ENCODE assay signal across 28 cellular contexts in genomic region chr10:97608991-97609561, GRCh38. TPM values are rescaled to one million over a fixed set of nuclear protein-coding genes. Genes with fewer than 3 reads are reported as not detected.
DNase-seq lines count a peak whose midpoint lies in the region; ATAC-seq, FAIRE-seq and TF ChIP-seq lines count a peak whose summit lies in the region.
"Had no signal": no experiment of that assay in that cellular context is flagged by ENCODE, and none has a peak within 500 bp of the region (broad histone marks: within the 10 kb centered on the region; RNA-seq: fewer than 3 reads in every experiment).

No MANE protein-coding gene starts in this region.

- ATAC-seq in PC-3 = peak; percentile 36
- ATAC-seq in GM21423 (IDR thresholded peaks at IDR 0.05; ENCODE audit: unreplicated experiment) = no peak
- ATAC-seq: sciatic nerve had no signal

- no peak overlapping the region for H3K4me2 ChIP-seq in PC-3 (ENCODE audit: low read length)
- H3K4me2 ChIP-seq in keratinocyte (ENCODE audit: control insufficient read depth, extremely low read depth, insufficient read depth, low read depth, low read length) = peak overlapping the region; percentile 55

- CTCF ChIA-PET in PC-3 (lab: Charles Lee) = interaction anchor here (0.6 kb wide), 1 partner anchor 330 kb away, joined by 5 read pairs; no protein-coding TSS in a partner anchor

- DNase-seq in PC-3 (no peak), epithelial cell of esophagus (ENCODE audit: low read depth) (peak; percentile 4), keratinocyte (ENCODE audit: low read depth, low spot score) (no peak), OCI-M2 (lab: John Stamatoyannopoulos, UW; ENCODE audit: unreplicated experiment) (no peak), NCI-H2029 (lab: John Stamatoyannopoulos, UW) (no peak)
- no peak for DNase-seq in activated CD8-positive, alpha-beta memory T cell treated with anti-CD3 and anti-CD28 coated beads, Interleukin-2, amount 50 U/mL, for 4 hours
- DNase-seq: activated CD8-positive, alpha-beta memory T cell treated with anti-CD3 and anti-CD28 coated beads for 24 hours; activated naive CD4-positive, alpha-beta T cell treated with anti-CD3 and anti-CD28 coated beads, Interleukin-2, amount 10 ng/mL, durations not matched to agents 7 days and 5 days; activated T-cell treated with anti-CD3 and anti-CD28 coated beads, Interleukin-2, amount 50 U/mL, for 48 hours; anterior cingulate cortex; Calu3; effector CD8-positive, alpha-beta T cell; EL; foreskin melanocyte; H9; islet precursor cell; NCI-H1436; NCI-H2171; NCI-H524 treated with DMSO at 0.1 percent for 48 hours; SHP77 treated with DMSO at 0.1 percent for 48 hours; uterus had no signal

- no peak for TF ChIP-seq CTCF in PC-3 (conservative IDR thresholded peaks at IDR 0.05; ENCODE audit: low read depth, low read length)
- TF ChIP-seq CTCF in epithelial cell of esophagus (IDR thresholded peaks at IDR 0.05; ENCODE audit: insufficient read depth, low read depth, low read length, missing control alignments) = no peak
- TF ChIP-seq CTCF in keratinocyte (optimal IDR thresholded peaks at IDR 0.05 in 1 of 3, IDR thresholded peaks at IDR 0.05 in 1 of 3, conservative IDR thresholded peaks at IDR 0.05 in 1 of 3; ENCODE audit: extremely low read depth in 1 of 3, insufficient read depth in 2 of 3, low read length in 3 of 3) = no peak

- H3K9me1 ChIP-seq in keratinocyte (ENCODE audit: control insufficient read depth, extremely low read depth, insufficient read depth, low read length) = no peaks in the 10 kb centered on the region

- no peak overlapping the region for H3K4me3 ChIP-seq in PC-3 (ENCODE audit: low read length)
- H3K4me3 ChIP-seq in epithelial cell of esophagus (ENCODE audit: low read length) = no peak overlapping the region
- H3K4me3 ChIP-seq in keratinocyte (ENCODE audit: control insufficient read depth in 2 of 3, extremely low read depth in 1 of 3, insufficient read depth in 2 of 3, low read depth in 1 of 3, low read length in 3 of 3) = peak overlapping the region in 1 of 3 experiments; percentile 31
- H3K4me3 ChIP-seq in skeletal muscle tissue (ENCODE audit: low read length in 3 of 3) = peak overlapping the region; percentile 4 to 43 (median 30)
- H3K4me3 ChIP-seq: uterus had no signal

- no TSS peak for BruUV-seq in PC-3 (replicated peaks; lab: Mats Ljungman, UMichigan)

- POLR2A ChIA-PET in PC-3 (lab: Charles Lee; ENCODE audit: unreplicated experiment) = no interaction called here

- H3K4me1 ChIP-seq in PC-3 (ENCODE audit: insufficient read depth, low read length) (no peaks in the 10 kb centered on the region), keratinocyte (ENCODE audit: control insufficient read depth, extremely low read depth, insufficient read depth, low read length) (peaks cover 19% of the 10 kb centered on the region), skeletal muscle tissue (ENCODE audit: control insufficient read depth in 3 of 3, insufficient read depth in 3 of 3, low read length in 3 of 3) (peaks cover 16 to 33% (median 20%) of the 10 kb centered on the region in 3 donors)
- H3K4me1 ChIP-seq: uterus had no signal

- no peaks in the 10 kb centered on the region for H3K27me3 ChIP-seq in PC-3 (ENCODE audit: low read length)
- H3K27me3 ChIP-seq in keratinocyte (ENCODE audit: control insufficient read depth, extremely low read depth, insufficient read depth, low read length) = no peaks in the 10 kb centered on the region
- H3K27me3 ChIP-seq in skeletal muscle tissue (ENCODE audit: control insufficient read depth in 3 of 3, insufficient read depth in 3 of 3, low read length in 3 of 3) = no peaks in the 10 kb centered on the region
- H3K27me3 ChIP-seq: uterus had no signal

- H3K9me3 ChIP-seq in PC-3 (ENCODE audit: low read length) (no peaks in the 10 kb centered on the region), keratinocyte (ENCODE audit: control insufficient read depth, low read depth, low read length) (no peaks in the 10 kb centered on the region), skeletal muscle tissue (ENCODE audit: control insufficient read depth in 3 of 3, low read length in 3 of 3) (no peaks in the 10 kb centered on the region)
- H3K9me3 ChIP-seq: uterus had no signal

- H3K9ac ChIP-seq in PC-3 (ENCODE audit: low read length) (no peak overlapping the region), keratinocyte (ENCODE audit: control insufficient read depth, extremely low read depth, insufficient read depth, low read length) (no peak overlapping the region), skeletal muscle tissue (ENCODE audit: low read depth in 1 of 3, low read length in 3 of 3) (peak overlapping the region in 2 of 3 donors; percentile 19 to 72)
- H3K9ac ChIP-seq: parathyroid adenoma had no signal

- H3K79me2 ChIP-seq in PC-3 (ENCODE audit: low read length) (no peaks in the 10 kb centered on the region), keratinocyte (ENCODE audit: control insufficient read depth, insufficient read depth, low read length) (no peaks in the 10 kb centered on the region)
- H3K79me2 ChIP-seq: parathyroid adenoma had no signal

- no peaks in the 10 kb centered on the region for H3F3A ChIP-seq in PC-3 (ENCODE audit: low read length, unreplicated experiment)

- dilution Hi-C loops in keratinocyte (cut with MboI; ENCODE audit: extremely low pct_ligation_motif_present, low sequenced_read_pairs) = no loop called here

- no peaks in the 10 kb centered on the region for H3K9me2 ChIP-seq in PC-3 (replicated peaks; ENCODE audit: low read length)

- H3K36me3 ChIP-seq in PC-3 (ENCODE audit: low read depth, low read length) (no peaks in the 10 kb centered on the region), keratinocyte (ENCODE audit: control insufficient read depth in 2 of 2, extremely low read depth in 1 of 2, insufficient read depth in 2 of 2, low read length in 2 of 2) (no peaks in the 10 kb centered on the region), skeletal muscle tissue (ENCODE audit: control insufficient read depth in 3 of 3, insufficient read depth in 3 of 3, low read length in 3 of 3) (no peaks in the 10 kb centered on the region)
- H3K36me3 ChIP-seq: uterus had no signal

- intact Hi-C loops in PC-3 (cut with micrococcal nuclease) = no loop called here

- H4K20me1 ChIP-seq in PC-3 (ENCODE audit: low read length) (no peaks in the 10 kb centered on the region), keratinocyte (ENCODE audit: control insufficient read depth, extremely low read depth, insufficient read depth, low read length) (no peaks in the 10 kb centered on the region)

- no peak overlapping the region for H2AFZ ChIP-seq in PC-3 (ENCODE audit: low read length)
- peak overlapping the region; percentile 27 for H2AFZ ChIP-seq in keratinocyte (ENCODE audit: control insufficient read depth, low read length)
- H2AFZ ChIP-seq: parathyroid adenoma had no signal

- FAIRE-seq in keratinocyte (lab: Jason Lieb, UNC) = peak; percentile 84

- H3K27ac ChIP-seq in PC-3 (ENCODE audit: low read length) (no peak overlapping the region), keratinocyte (ENCODE audit: control insufficient read depth, insufficient read depth, low read length) (no peak overlapping the region), skeletal muscle tissue (ENCODE audit: low read depth, low read length) (peak overlapping the region; percentile 78)
- H3K27ac ChIP-seq: C4-2B, parathyroid adenoma, uterus had no signal

RNA-seq across cellular contexts. Expression of gene C10orf62, which starts 19.6 kb away (rescaled TPM):
- total RNA-seq in PC-3 (2014; rRNA removed) = not detected in 2 replicates
- 0.06 to 0.08 TPM in 2 of 3 replicates, not detected in the other for polyA plus RNA-seq in keratinocyte
- polyA plus RNA-seq in keratinocyte (2011; ENCODE audit: low read depth) = not detected
- not detected in 2 replicates for polyA plus RNA-seq in keratinocyte (2011; cell fraction: cytosol; rRNA removed)
- polyA plus RNA-seq in keratinocyte (2011; cell fraction: nucleus; rRNA removed) = 0.09 and 0.12 TPM in 2 replicates
- polyA plus RNA-seq in keratinocyte (2012; ENCODE audit: low replicate concordance) = not detected in 2 replicates
- not detected in 3 replicates for polyA minus RNA-seq in keratinocyte
- polyA minus RNA-seq in keratinocyte (2011; cell fraction: cytosol; rRNA and poly(A)+ RNA removed) = not detected
- polyA minus RNA-seq in keratinocyte (2011; cell fraction: nucleus; rRNA and poly(A)+ RNA removed) = not detected in 2 replicates
- under 0.01 TPM for total RNA-seq in skeletal muscle tissue
- total RNA-seq: M059J, mesothelial cell of epicardium, sciatic nerve, uterus had no signal

RNA-seq across cellular contexts. Expression of gene MORN4, which starts 24.2 kb away (rescaled TPM):
- total RNA-seq in PC-3 (2014; rRNA removed) (6.5 and 12.9 TPM in 2 replicates), skeletal muscle tissue (1.0 TPM)
- 9.1 to 12.6 TPM (median 10.3 TPM) in 3 replicates for polyA plus RNA-seq in keratinocyte
- polyA plus RNA-seq in keratinocyte (2011; ENCODE audit: low read depth) = 2.9 TPM
- 11.7 and 13.4 TPM in 2 replicates for polyA plus RNA-seq in keratinocyte (2011; cell fraction: cytosol; rRNA removed)
- 8.6 and 10.0 TPM in 2 replicates for polyA plus RNA-seq in keratinocyte (2011; cell fraction: nucleus; rRNA removed)
- 8.6 and 13.0 TPM in 2 replicates for polyA plus RNA-seq in keratinocyte (2012; ENCODE audit: low replicate concordance)
- polyA minus RNA-seq in keratinocyte = 3.0 to 4.8 TPM (median 3.9 TPM) in 3 replicates
- 3.5 TPM for polyA minus RNA-seq in keratinocyte (2011; cell fraction: cytosol; rRNA and poly(A)+ RNA removed)
- polyA minus RNA-seq in keratinocyte (2011; cell fraction: nucleus; rRNA and poly(A)+ RNA removed) = 2.8 and 4.3 TPM in 2 replicates

RNA-seq across cellular contexts. Expression of gene HOGA1, which starts 24.9 kb away (rescaled TPM):
- total RNA-seq in PC-3 (2014; rRNA removed) (0.15 TPM in 1 of 2 replicates, not detected in the other), skeletal muscle tissue (1.6 TPM)
- 0.49 to 1.0 TPM (median 0.89 TPM) in 3 replicates for polyA plus RNA-seq in keratinocyte
- 0.21 TPM for polyA plus RNA-seq in keratinocyte (2011; ENCODE audit: low read depth)
- 0.30 and 0.40 TPM in 2 replicates for polyA plus RNA-seq in keratinocyte (2011; cell fraction: cytosol; rRNA removed)
- 0.57 and 0.60 TPM in 2 replicates for polyA plus RNA-seq in keratinocyte (2011; cell fraction: nucleus; rRNA removed)
- polyA plus RNA-seq in keratinocyte (2012; ENCODE audit: low replicate concordance) = 0.23 and 0.63 TPM in 2 replicates
- polyA minus RNA-seq in keratinocyte = 0.30 to 0.62 TPM (median 0.38 TPM) in 3 replicates
- not detected for polyA minus RNA-seq in keratinocyte (2011; cell fraction: cytosol; rRNA and poly(A)+ RNA removed)
- polyA minus RNA-seq in keratinocyte (2011; cell fraction: nucleus; rRNA and poly(A)+ RNA removed) = 0.32 TPM in 1 of 2 replicates, not detected in the other

RNA-seq across cellular contexts. Expression of gene PI4K2A, which starts 31.4 kb away (rescaled TPM):
- total RNA-seq in PC-3 (2014; rRNA removed) = 18.7 and 19.4 TPM in 2 replicates
- 51.3 to 73.3 TPM (median 63.8 TPM) in 3 replicates for polyA plus RNA-seq in keratinocyte
- polyA plus RNA-seq in keratinocyte (2011; ENCODE audit: low read depth) = 15.0 TPM
- 63.5 and 72.3 TPM in 2 replicates for polyA plus RNA-seq in keratinocyte (2011; cell fraction: cytosol; rRNA removed)
- polyA plus RNA-seq in keratinocyte (2011; cell fraction: nucleus; rRNA removed) = 77.0 and 83.5 TPM in 2 replicates
- polyA plus RNA-seq in keratinocyte (2012; ENCODE audit: low replicate concordance) = 43.1 and 51.3 TPM in 2 replicates
- 44.8 to 69.0 TPM (median 54.8 TPM) in 3 replicates for polyA minus RNA-seq in keratinocyte
- polyA minus RNA-seq in keratinocyte (2011; cell fraction: cytosol; rRNA and poly(A)+ RNA removed) = 37.0 TPM
- 29.9 and 44.9 TPM in 2 replicates for polyA minus RNA-seq in keratinocyte (2011; cell fraction: nucleus; rRNA and poly(A)+ RNA removed)
- 5.2 TPM for total RNA-seq in skeletal muscle tissue

RNA-seq across cellular contexts. Expression of gene ANKRD2, which starts 36.5 kb away (rescaled TPM):
- 1.7 and 1.8 TPM in 2 replicates for total RNA-seq in PC-3 (2014; rRNA removed)
- 0.18 to 0.67 TPM (median 0.38 TPM) in 3 replicates for polyA plus RNA-seq in keratinocyte
- polyA plus RNA-seq in keratinocyte (2011; ENCODE audit: low read depth) = 0.84 TPM
- polyA plus RNA-seq in keratinocyte (2011; cell fraction: cytosol; rRNA removed) = 0.26 and 0.36 TPM in 2 replicates
- 0.28 and 0.36 TPM in 2 replicates for polyA plus RNA-seq in keratinocyte (2011; cell fraction: nucleus; rRNA removed)
- 0.91 and 0.95 TPM in 2 replicates for polyA plus RNA-seq in keratinocyte (2012; ENCODE audit: low replicate concordance)
- polyA minus RNA-seq in keratinocyte = 0.16 to 0.19 TPM in 2 of 3 replicates, not detected in the other
- polyA minus RNA-seq in keratinocyte (2011; cell fraction: cytosol; rRNA and poly(A)+ RNA removed) = not detected
- not detected in 2 replicates for polyA minus RNA-seq in keratinocyte (2011; cell fraction: nucleus; rRNA and poly(A)+ RNA removed)
- 8.9 TPM for total RNA-seq in skeletal muscle tissue
- total RNA-seq: H9, M059J, sciatic nerve had no signal

Comparison
In these comparisons a context has a peak if more than half of its experiments do, and no peak if none do; other contexts are left out.
1. H3K4me3 ChIP-seq: peak in skeletal muscle tissue (3 of 3); none in PC-3 (single experiment) and epithelial cell of esophagus (single experiment).
2. H3K9ac ChIP-seq: peak in skeletal muscle tissue (2 of 3); none in PC-3 (single experiment) and keratinocyte (single experiment).